ENCODE assay signal across 14 cellular contexts in the genomic region with DNA sequence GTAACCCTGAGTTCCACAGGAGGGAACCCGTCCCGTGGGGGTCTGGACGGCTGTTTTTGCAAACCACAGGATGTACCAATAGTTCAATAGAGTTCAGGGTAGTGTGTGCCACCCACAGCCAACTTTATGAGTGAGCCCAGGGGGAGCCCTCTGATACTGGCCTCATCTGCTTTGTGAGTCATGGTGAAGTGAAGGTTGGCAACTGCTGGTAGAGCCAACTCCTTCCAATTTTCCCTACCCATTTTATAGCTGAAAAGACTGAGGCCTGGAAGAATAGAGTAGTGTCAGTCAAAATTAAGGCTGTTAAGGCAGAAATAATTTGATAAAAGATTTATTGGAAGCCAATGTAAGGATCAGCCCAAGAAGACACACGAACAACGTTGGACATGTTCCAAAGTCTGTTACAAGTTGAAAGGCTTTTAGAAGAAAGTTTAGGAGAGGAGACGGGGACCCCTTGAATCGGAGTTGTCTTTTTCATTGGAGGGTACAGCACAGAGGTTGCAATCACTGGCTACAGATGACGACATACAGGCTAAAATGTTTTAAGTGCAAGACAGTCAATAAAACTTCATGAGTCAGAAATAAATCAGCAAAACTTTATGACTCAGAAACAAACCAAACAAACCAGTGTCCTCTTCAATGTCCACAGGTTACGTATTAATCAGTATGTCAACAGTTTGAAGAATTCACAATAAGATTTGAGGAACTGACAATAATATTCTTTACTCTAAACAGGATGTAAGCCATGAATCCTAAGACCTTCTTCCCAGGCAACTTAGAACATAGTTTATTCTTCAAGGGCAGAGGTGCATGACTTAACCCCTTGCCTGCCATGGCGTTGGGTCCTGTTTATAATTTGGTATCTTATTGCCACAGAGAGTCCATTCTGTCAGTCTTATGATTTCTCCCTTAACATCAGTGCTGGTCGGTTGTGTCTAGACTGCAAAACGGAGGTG.
DNase-seq lines count a peak whose midpoint lies in the region; ATAC-seq, FAIRE-seq and TF ChIP-seq lines count a peak whose summit lies in the region.
"Had no signal": no experiment of that assay in that cellular context is flagged by ENCODE, and none has a peak within 500 bp of the region (broad histone marks: within the 10 kb centered on the region; RNA-seq: fewer than 3 reads in every experiment).

No MANE protein-coding gene starts in this region.

- POLR2A ChIA-PET in A549 (lab: Yijun Ruan, JAX) = interaction anchor here (1.3 kb wide), 1 partner anchor 33 kb away, joined by 3 read pairs; no protein-coding TSS in a partner anchor

- CTCF ChIA-PET in A549 (lab: Yijun Ruan, JAX) = interaction anchor here (1.0 to 20.8 kb wide), 7 partner anchors 15 to 409 kb away, joined by 4 to 522 read pairs (median 7); no protein-coding TSS in a partner anchor

- H3K27ac ChIP-seq in A549 = peak overlapping the region; percentile 92 to 99
- H3K27ac ChIP-seq: heart right ventricle had no signal

- H3K4me2 ChIP-seq in A549 = peak overlapping the region; percentile 87

- TF ChIP-seq CTCF in A549 (IDR thresholded peaks at IDR 0.05) = peak; percentile 29; the same call in 1 of the 3 replicates

- WGBS in A549 (ENCODE audit: missing lambda C conversion rate) = 2% methylated on average over 12 of the region's 12 CpGs

- no peak for TF ChIP-seq POLR2A in A549 (IDR thresholded peaks at IDR 0.05; ENCODE audit: low read length)

- TF ChIP-seq RAD21 in A549 (conservative IDR thresholded peaks at IDR 0.05 in 1 of 2, IDR thresholded peaks at IDR 0.05 in 1 of 2) = peak; percentile 26 to 65

- FAIRE-seq in A549 (lab: Jason Lieb, UNC) = peak; percentile 100

- peak overlapping the region; percentile 25; the same call in 2 of the 3 replicates for H3K4me3 ChIP-seq in A549
- H3K4me3 ChIP-seq: heart right ventricle had no signal

- ATAC-seq in A549 (peak; percentile 80 to 87), HG02884 (IDR thresholded peaks at IDR 0.05; ENCODE audit: unreplicated experiment) (no peak)

- TF ChIP-seq EP300 in A549 (IDR thresholded peaks at IDR 0.05) = peak; percentile 98 to 99

- peaks cover 79% of the 10 kb centered on the region for H3K4me1 ChIP-seq in A549

- DNase-seq in A549 (ENCODE audit: low read depth in 1 of 2, low spot score in 1 of 2) = peak; percentile 98
- peak; percentile 88 for DNase-seq in HPDE6-E6E7 (ENCODE audit: extremely low spot score)
- DNase-seq in amniotic epithelial cell (ENCODE audit: low read depth) = peak; percentile 84
- peak; percentile 93 for DNase-seq in iris pigment epithelial cell (ENCODE audit: low read depth)
- no peak for DNase-seq in NCI-H2171 (lab: John Stamatoyannopoulos, UW)
- DNase-seq in T-helper 1 cell = no peak
- DNase-seq in NCI-H1105 treated with DMSO at 0.1 percent for 48 hours (lab: John Stamatoyannopoulos, UW) = no peak
- DNase-seq: activated naive CD4-positive, alpha-beta T cell treated with anti-CD3 and anti-CD28 coated beads for 36 hours; CD4-positive, CD25-positive, alpha-beta regulatory T cell; heart right ventricle; NCI-H1436; right cardiac atrium; T-helper 9 cell had no signal

- no peaks in the 10 kb centered on the region for H3K9me3 ChIP-seq in A549
- H3K9me3 ChIP-seq: heart right ventricle had no signal

TF ChIP-seq in A549, 52 proteins besides CTCF, POLR2A, EP300 and RAD21 (continues in another document):
- TF ChIP-seq RFX5 (IDR thresholded peaks at IDR 0.05) (peak; percentile 88; the same call in 1 of the 2 replicates), RARB (CRISPR knock-in tag; IDR thresholded peaks at IDR 0.05) (peak; percentile 52; the same call in 1 of the 2 replicates), SMC3 (IDR thresholded peaks at IDR 0.05) (peak; percentile 51; the same call in 2 of the 3 replicates), FOSL2 (IDR thresholded peaks at IDR 0.05) (peak; percentile 100), FOSL2 (CRISPR knock-in tag; IDR thresholded peaks at IDR 0.05) (peak; percentile 100), CEBPB (IDR thresholded peaks at IDR 0.05) (peak; percentile 96 to 97), BHLHE40 (IDR thresholded peaks at IDR 0.05; ENCODE audit: low read depth, low read length) (no peak), HDAC2 (IDR thresholded peaks at IDR 0.05) (peak; percentile 97), ZNF302 (CRISPR knock-in tag; IDR thresholded peaks at IDR 0.05) (0 out of 2 replicates have a peak, but pooled peaks have one; percentile 54), JUN (IDR thresholded peaks at IDR 0.05) (peak; percentile 98 to 100), ZSCAN20 (CRISPR knock-in tag; IDR thresholded peaks at IDR 0.05) (peak; percentile 95), PHF8 (IDR thresholded peaks at IDR 0.05; ENCODE audit: borderline replicate concordance, low read depth) (no peak), ZFP36 (IDR thresholded peaks at IDR 0.05; ENCODE audit: borderline replicate concordance, partially characterized antibody) (peak; percentile 23), FOXS1 (CRISPR knock-in tag; IDR thresholded peaks at IDR 0.05) (peak; percentile 94), SREBF2 (IDR thresholded peaks at IDR 0.05) (no peak), ESRRA (IDR thresholded peaks at IDR 0.05; ENCODE audit: borderline replicate concordance, low read length) (peak; percentile 89), ZC3H11A (IDR thresholded peaks at IDR 0.05) (no peak), HEYL (CRISPR knock-in tag; IDR thresholded peaks at IDR 0.05) (peak; percentile 83; the same call in 1 of the 2 replicates)
- TF ChIP-seq, protein P1, sequence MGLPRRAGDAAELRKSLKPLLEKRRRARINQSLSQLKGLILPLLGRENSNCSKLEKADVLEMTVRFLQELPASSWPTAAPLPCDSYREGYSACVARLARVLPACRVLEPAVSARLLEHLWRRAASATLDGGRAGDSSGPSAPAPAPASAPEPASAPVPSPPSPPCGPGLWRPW (IDR thresholded peaks at IDR 0.05) = peak; percentile 83
- TF ChIP-seq, protein P2, sequence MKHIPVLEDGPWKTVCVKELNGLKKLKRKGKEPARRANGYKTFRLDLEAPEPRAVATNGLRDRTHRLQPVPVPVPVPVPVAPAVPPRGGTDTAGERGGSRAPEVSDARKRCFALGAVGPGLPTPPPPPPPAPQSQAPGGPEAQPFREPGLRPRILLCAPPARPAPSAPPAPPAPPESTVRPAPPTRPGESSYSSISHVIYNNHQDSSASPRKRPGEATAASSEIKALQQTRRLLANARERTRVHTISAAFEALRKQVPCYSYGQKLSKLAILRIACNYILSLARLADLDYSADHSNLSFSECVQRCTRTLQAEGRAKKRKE (CRISPR knock-in tag; IDR thresholded peaks at IDR 0.05; ENCODE audit: low read depth) = peak; percentile 80
- TF ChIP-seq, protein P3, sequence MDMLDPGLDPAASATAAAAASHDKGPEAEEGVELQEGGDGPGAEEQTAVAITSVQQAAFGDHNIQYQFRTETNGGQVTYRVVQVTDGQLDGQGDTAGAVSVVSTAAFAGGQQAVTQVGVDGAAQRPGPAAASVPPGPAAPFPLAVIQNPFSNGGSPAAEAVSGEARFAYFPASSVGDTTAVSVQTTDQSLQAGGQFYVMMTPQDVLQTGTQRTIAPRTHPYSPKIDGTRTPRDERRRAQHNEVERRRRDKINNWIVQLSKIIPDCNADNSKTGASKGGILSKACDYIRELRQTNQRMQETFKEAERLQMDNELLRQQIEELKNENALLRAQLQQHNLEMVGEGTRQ (IDR thresholded peaks at IDR 0.05) = no peak
- TF ChIP-seq, protein P4, sequence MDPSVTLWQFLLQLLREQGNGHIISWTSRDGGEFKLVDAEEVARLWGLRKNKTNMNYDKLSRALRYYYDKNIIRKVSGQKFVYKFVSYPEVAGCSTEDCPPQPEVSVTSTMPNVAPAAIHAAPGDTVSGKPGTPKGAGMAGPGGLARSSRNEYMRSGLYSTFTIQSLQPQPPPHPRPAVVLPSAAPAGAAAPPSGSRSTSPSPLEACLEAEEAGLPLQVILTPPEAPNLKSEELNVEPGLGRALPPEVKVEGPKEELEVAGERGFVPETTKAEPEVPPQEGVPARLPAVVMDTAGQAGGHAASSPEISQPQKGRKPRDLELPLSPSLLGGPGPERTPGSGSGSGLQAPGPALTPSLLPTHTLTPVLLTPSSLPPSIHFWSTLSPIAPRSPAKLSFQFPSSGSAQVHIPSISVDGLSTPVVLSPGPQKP (IDR thresholded peaks at IDR 0.05; ENCODE audit: low read depth, low read length) = no peak
- TF ChIP-seq, protein P5, sequence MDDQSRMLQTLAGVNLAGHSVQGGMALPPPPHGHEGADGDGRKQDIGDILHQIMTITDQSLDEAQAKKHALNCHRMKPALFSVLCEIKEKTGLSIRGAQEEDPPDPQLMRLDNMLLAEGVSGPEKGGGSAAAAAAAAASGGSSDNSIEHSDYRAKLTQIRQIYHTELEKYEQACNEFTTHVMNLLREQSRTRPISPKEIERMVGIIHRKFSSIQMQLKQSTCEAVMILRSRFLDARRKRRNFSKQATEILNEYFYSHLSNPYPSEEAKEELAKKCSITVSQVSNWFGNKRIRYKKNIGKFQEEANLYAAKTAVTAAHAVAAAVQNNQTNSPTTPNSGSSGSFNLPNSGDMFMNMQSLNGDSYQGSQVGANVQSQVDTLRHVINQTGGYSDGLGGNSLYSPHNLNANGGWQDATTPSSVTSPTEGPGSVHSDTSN (IDR thresholded peaks at IDR 0.05) = peak; percentile 82
- TF ChIP-seq, protein P6, sequence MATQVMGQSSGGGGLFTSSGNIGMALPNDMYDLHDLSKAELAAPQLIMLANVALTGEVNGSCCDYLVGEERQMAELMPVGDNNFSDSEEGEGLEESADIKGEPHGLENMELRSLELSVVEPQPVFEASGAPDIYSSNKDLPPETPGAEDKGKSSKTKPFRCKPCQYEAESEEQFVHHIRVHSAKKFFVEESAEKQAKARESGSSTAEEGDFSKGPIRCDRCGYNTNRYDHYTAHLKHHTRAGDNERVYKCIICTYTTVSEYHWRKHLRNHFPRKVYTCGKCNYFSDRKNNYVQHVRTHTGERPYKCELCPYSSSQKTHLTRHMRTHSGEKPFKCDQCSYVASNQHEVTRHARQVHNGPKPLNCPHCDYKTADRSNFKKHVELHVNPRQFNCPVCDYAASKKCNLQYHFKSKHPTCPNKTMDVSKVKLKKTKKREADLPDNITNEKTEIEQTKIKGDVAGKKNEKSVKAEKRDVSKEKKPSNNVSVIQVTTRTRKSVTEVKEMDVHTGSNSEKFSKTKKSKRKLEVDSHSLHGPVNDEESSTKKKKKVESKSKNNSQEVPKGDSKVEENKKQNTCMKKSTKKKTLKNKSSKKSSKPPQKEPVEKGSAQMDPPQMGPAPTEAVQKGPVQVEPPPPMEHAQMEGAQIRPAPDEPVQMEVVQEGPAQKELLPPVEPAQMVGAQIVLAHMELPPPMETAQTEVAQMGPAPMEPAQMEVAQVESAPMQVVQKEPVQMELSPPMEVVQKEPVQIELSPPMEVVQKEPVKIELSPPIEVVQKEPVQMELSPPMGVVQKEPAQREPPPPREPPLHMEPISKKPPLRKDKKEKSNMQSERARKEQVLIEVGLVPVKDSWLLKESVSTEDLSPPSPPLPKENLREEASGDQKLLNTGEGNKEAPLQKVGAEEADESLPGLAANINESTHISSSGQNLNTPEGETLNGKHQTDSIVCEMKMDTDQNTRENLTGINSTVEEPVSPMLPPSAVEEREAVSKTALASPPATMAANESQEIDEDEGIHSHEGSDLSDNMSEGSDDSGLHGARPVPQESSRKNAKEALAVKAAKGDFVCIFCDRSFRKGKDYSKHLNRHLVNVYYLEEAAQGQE (IDR thresholded peaks at IDR 0.05) = no peak

Comparison
In these comparisons a context has a peak if more than half of its experiments do, and no peak if none do; other contexts are left out.
1. DNase-seq: peak in A549 (2 of 2), HPDE6-E6E7 (single experiment), amniotic epithelial cell (single experiment) and iris pigment epithelial cell (single experiment); none in NCI-H2171 (single experiment), T-helper 1 cell (0 of 5) and NCI-H1105 treated with DMSO at 0.1 percent for 48 hours (single experiment).